In genomic region chr15:63288778-63289378, GRCh38 we compare ENCODE assay signal across 7 cellular contexts. TPM values are rescaled to one million over a fixed set of nuclear protein-coding genes. Genes with fewer than 3 reads are reported as not detected.
A peak's percentile ranks its signal among the peaks of the same experiment; 100 is the strongest.
DNase-seq lines count a peak whose midpoint lies in the region; ATAC-seq, FAIRE-seq and TF ChIP-seq lines count a peak whose summit lies in the region.

No MANE protein-coding gene starts in this region.

- no peaks in the 10 kb centered on the region for H3K79me2 ChIP-seq in endothelial cell of umbilical vein (ENCODE audit: control insufficient read depth, insufficient read depth, low read length)

- H3K9me3 Mint-ChIP-seq in naive thymus-derived CD8-positive, alpha-beta T cell, result no peaks in the 10 kb centered on the region

- peaks cover 0 to 70% (median 10%) of the 10 kb centered on the region in 3 donors for H3K36me3 Mint-ChIP-seq in naive thymus-derived CD8-positive, alpha-beta T cell

- dilution Hi-C loops in endothelial cell of umbilical vein (cut with MboI; ENCODE audit: extremely low pct_ligation_motif_present, low sequenced_read_pairs), result no loop called here

- POLR2A ChIA-PET in endothelial cell of umbilical vein (lab: Charles Lee), result no interaction called here
- POLR2A ChIA-PET in naive thymus-derived CD8-positive, alpha-beta T cell (lab: Charles Lee), result interaction anchor here (1.8 kb wide), 1 partner anchor 132 kb away, joined by 5 read pairs; the partner anchor contains the start of gene RPS27L

- TF ChIP-seq CTCF in RWPE2 (IDR thresholded peaks at IDR 0.05; ENCODE audit: poor library complexity, severe bottlenecking) (peak; percentile 99), endothelial cell of umbilical vein (IDR thresholded peaks at IDR 0.05; ENCODE audit: extremely low read depth in 1 of 2, insufficient read depth in 1 of 2, low read depth in 1 of 2, low read length in 2 of 2) (peak; percentile 34 to 41)

- H3K9me1 ChIP-seq in endothelial cell of umbilical vein (replicated peaks; ENCODE audit: control insufficient read depth, extremely low read depth, insufficient read depth, low read length), result no peaks in the 10 kb centered on the region

- H3K4me1 ChIP-seq in RWPE2 (ENCODE audit: insufficient read depth, poor library complexity, severe bottlenecking), result peaks cover 8% of the 10 kb centered on the region
- peaks cover 46% of the 10 kb centered on the region for H3K4me1 ChIP-seq in endothelial cell of umbilical vein (ENCODE audit: control insufficient read depth, extremely low read depth, insufficient read depth, low read length)

- H3K4me3 ChIP-seq in RWPE2 (ENCODE audit: severe bottlenecking), result no peak overlapping the region
- no peak overlapping the region for H3K4me3 ChIP-seq in endothelial cell of umbilical vein (replicated peaks in 1 of 3; ENCODE audit: insufficient read depth in 1 of 3, low read depth in 1 of 3, low read length in 3 of 3)

- no peak overlapping the region for H3K9ac ChIP-seq in endothelial cell of umbilical vein (replicated peaks; ENCODE audit: extremely low read depth, insufficient read depth, low read length)

- no peaks in the 10 kb centered on the region for H4K20me1 ChIP-seq in endothelial cell of umbilical vein (replicated peaks; ENCODE audit: control insufficient read depth, extremely low read depth, insufficient read depth, low read length)

- H3K4me1 Mint-ChIP-seq in naive thymus-derived CD8-positive, alpha-beta T cell, result peaks cover 2 to 8% (median 6%) of the 10 kb centered on the region in 4 donors

- no peak overlapping the region for H3K4me3 Mint-ChIP-seq in naive thymus-derived CD8-positive, alpha-beta T cell

- DNase-seq in ELR (ENCODE audit: low read depth) (peak; percentile 77), Kasumi-1 (lab: John Stamatoyannopoulos, UW) (peak; percentile 73 to 94), RWPE2 (ENCODE audit: low spot score) (no peak), endothelial cell of umbilical vein (ENCODE audit: low read depth, low spot score) (peak; percentile 80)
- DNase-seq in naive thymus-derived CD8-positive, alpha-beta T cell, result peak in 4 of 10 donors; percentile 16 to 66 (median 62)

- peak; percentile 72 for FAIRE-seq in endothelial cell of umbilical vein (lab: Jason Lieb, UNC)

- H3K27me3 Mint-ChIP-seq in naive thymus-derived CD8-positive, alpha-beta T cell, result no peaks in the 10 kb centered on the region

- CTCF ChIA-PET in endothelial cell of umbilical vein (lab: Charles Lee), result interaction anchor here (0.5 to 5.9 kb wide), 15 partner anchors 10 to 441 kb away, joined by 3 to 166 read pairs (median 3); no protein-coding TSS in a partner anchor

- peak overlapping the region; percentile 14 for H3K4me2 ChIP-seq in endothelial cell of umbilical vein (ENCODE audit: insufficient read depth, low read length)

- no TSS peak for BruUV-seq in endothelial cell of umbilical vein (replicated peaks; lab: Mats Ljungman, UMichigan)

- H3K27me3 ChIP-seq in RWPE2 (ENCODE audit: insufficient read depth, poor library complexity, severe bottlenecking), result no peaks in the 10 kb centered on the region
- no peaks in the 10 kb centered on the region for H3K27me3 ChIP-seq in endothelial cell of umbilical vein (ENCODE audit: control insufficient read depth in 2 of 2, insufficient read depth in 2 of 2, low read length in 2 of 2)

- TF ChIP-seq POLR2A in endothelial cell of umbilical vein (IDR thresholded peaks at IDR 0.05; ENCODE audit: low read depth, low read length), result no peak

- H3K9me3 ChIP-seq in RWPE2 (ENCODE audit: severe bottlenecking), result no peaks in the 10 kb centered on the region
- H3K9me3 ChIP-seq in endothelial cell of umbilical vein (replicated peaks; ENCODE audit: control insufficient read depth, insufficient read depth, low read length), result no peaks in the 10 kb centered on the region

- H3K27ac ChIP-seq in RWPE2 (ENCODE audit: poor library complexity, severe bottlenecking), result no peak overlapping the region
- no peak overlapping the region for H3K27ac ChIP-seq in endothelial cell of umbilical vein (ENCODE audit: insufficient read depth, low read depth, low read length)

- H2AFZ ChIP-seq in endothelial cell of umbilical vein (ENCODE audit: low read depth, low read length), result no peak overlapping the region

- ATAC-seq in RWPE2 (ENCODE audit: low read depth), result peak; percentile 82
- peak; percentile 77 to 84 for ATAC-seq in naive thymus-derived CD8-positive, alpha-beta T cell
- ATAC-seq in GM19467 (IDR thresholded peaks at IDR 0.05; ENCODE audit: unreplicated experiment), result no peak
- no peak for ATAC-seq in GM21737 (IDR thresholded peaks at IDR 0.05; ENCODE audit: unreplicated experiment)

- H3K36me3 ChIP-seq in RWPE2 (ENCODE audit: low read depth), result no peaks in the 10 kb centered on the region; the same call in 1 of the 2 replicates
- H3K36me3 ChIP-seq in endothelial cell of umbilical vein (ENCODE audit: control insufficient read depth in 2 of 2, extremely low read depth in 1 of 2, insufficient read depth in 2 of 2, low read length in 2 of 2), result no peaks in the 10 kb centered on the region

- intact Hi-C loops in endothelial cell of umbilical vein (cut with micrococcal nuclease), result loop anchor here (1.0 to 5.0 kb wide), 5 partner anchors 113 to 506 kb away; partner anchors contain the start of gene USP3

- peak overlapping the region in 5 of 10 donors; percentile 35 to 68 (median 39) for H3K27ac Mint-ChIP-seq in naive thymus-derived CD8-positive, alpha-beta T cell

TF ChIP-seq in endothelial cell of umbilical vein, 7 proteins besides CTCF, POLR2A, EP300 and RAD21:
- TF ChIP-seq EZH2 (IDR thresholded peaks at IDR 0.05; ENCODE audit: borderline replicate concordance, low read depth, low read length, severe bottlenecking) (no peak), POLR2AphosphoS5 (IDR thresholded peaks at IDR 0.05; ENCODE audit: insufficient read depth, low read depth, low read length) (no peak), JUN (IDR thresholded peaks at IDR 0.05; ENCODE audit: borderline replicate concordance, insufficient read depth, insufficient read length, low read depth) (no peak), MYC (IDR thresholded peaks at IDR 0.05; ENCODE audit: low read depth, low read length) (no peak)

RNA-seq across cellular contexts. Expression of gene APH1B, which starts 11.5 kb away (rescaled TPM):
- total RNA-seq in endothelial cell of umbilical vein, result 24.6 and 28.8 TPM in 2 replicates
- 14.0 and 14.6 TPM in 2 replicates for polyA plus RNA-seq in endothelial cell of umbilical vein
- polyA plus RNA-seq in endothelial cell of umbilical vein (2011; cell fraction: cytosol; rRNA removed), result 7.7 and 8.3 TPM in 2 replicates
- 17.3 and 20.7 TPM in 2 replicates for polyA plus RNA-seq in endothelial cell of umbilical vein (2011; cell fraction: nucleus; rRNA removed)
- polyA plus RNA-seq in endothelial cell of umbilical vein (2012), result 9.5 and 14.2 TPM in 2 replicates
- polyA minus RNA-seq in endothelial cell of umbilical vein, result 21.7 and 27.9 TPM in 2 replicates
- not detected for polyA minus RNA-seq in endothelial cell of umbilical vein (2011; cell fraction: cytosol; rRNA and poly(A)+ RNA removed)
- polyA minus RNA-seq in endothelial cell of umbilical vein (2011; cell fraction: nucleus; rRNA and poly(A)+ RNA removed), result 19.2 and 31.2 TPM in 2 replicates
- total RNA-seq in naive thymus-derived CD8-positive, alpha-beta T cell, result 10 to 100 TPM; 27.0 to 28.5 TPM
- polyA plus RNA-seq in naive thymus-derived CD8-positive, alpha-beta T cell, result 10 to 100 TPM in 2 of 3 donors, 1 to 10 TPM in 1; 8.3 to 14.3 (median 11.1) TPM

Comparison
In these comparisons a context has a peak if more than half of its experiments do, and no peak if none do; other contexts are left out.
1. ATAC-seq: peak in RWPE2 (single experiment) and naive thymus-derived CD8-positive, alpha-beta T cell (2 of 2); none in GM19467 (single experiment) and GM21737 (single experiment).